ENCODE assay signal across 8 cellular contexts in genomic region chr12:108622425-108622824, GRCh38. TPM values are rescaled to one million over a fixed set of nuclear protein-coding genes. Genes with fewer than 3 reads are reported as not detected.
DNase-seq lines count a peak whose midpoint lies in the region; ATAC-seq, FAIRE-seq and TF ChIP-seq lines count a peak whose summit lies in the region.

No MANE protein-coding gene starts in this region.

- H3K27me3 Mint-ChIP-seq in CD14-positive monocyte (ENCODE audit: low read depth in 3 of 3) = no peaks in the 10 kb centered on the region

- H3K9me3 Mint-ChIP-seq in CD14-positive monocyte = peaks cover 0 to 2% (median 0%) of the 10 kb centered on the region in 7 donors
- no peaks in the 10 kb centered on the region for H3K9me3 Mint-ChIP-seq in activated naive CD4-positive, alpha-beta T cell treated with anti-CD3 and anti-CD28 coated beads, Interleukin-2, amount 50 U/mL, for 72 hours

- peak overlapping the region; percentile 92 to 100 (median 97) for H3K27ac Mint-ChIP-seq in CD14-positive monocyte
- peak overlapping the region; percentile 63 to 85 for H3K27ac Mint-ChIP-seq in activated naive CD4-positive, alpha-beta T cell treated with anti-CD3 and anti-CD28 coated beads, Interleukin-2, amount 50 U/mL, for 72 hours

- TF ChIP-seq CTCF in CD14-positive monocyte (IDR thresholded peaks at IDR 0.05) = no peak

- H3K4me3 Mint-ChIP-seq in CD14-positive monocyte = peak overlapping the region in 1 of 2 donors; percentile 62

- peaks cover 47% of the 10 kb centered on the region for H3K4me1 Mint-ChIP-seq in CD14-positive monocyte

- no peak for FAIRE-seq in HTR-8/SVneo (lab: Jason Lieb, UNC)

- H3K36me3 Mint-ChIP-seq in CD14-positive monocyte = peaks cover 74 to 83% of the 10 kb centered on the region in 2 donors
- peaks cover 13 to 28% of the 10 kb centered on the region in 2 donors for H3K36me3 Mint-ChIP-seq in activated naive CD4-positive, alpha-beta T cell treated with anti-CD3 and anti-CD28 coated beads, Interleukin-2, amount 50 U/mL, for 72 hours

- DNase-seq in CD14-positive monocyte (ENCODE audit: low spot score) = peak; percentile 84
- peak; percentile 31 for DNase-seq in H4 (ENCODE audit: low spot score)
- no peak for DNase-seq in activated naive CD4-positive, alpha-beta T cell treated with anti-CD3 and anti-CD28 coated beads, Interleukin-2, amount 50 U/mL, for 72 hours (ENCODE audit: low spot score in 2 of 2)
- no peak for DNase-seq in left lobe of liver (ENCODE audit: low spot score)
- no peak for DNase-seq in cerebellum (ENCODE audit: low spot score)
- DNase-seq in HTR-8/SVneo (ENCODE audit: insufficient read length, low spot score) = no peak
- no peak for DNase-seq in NCI-H2171 treated with DMSO at 0.1 percent for 48 hours (lab: John Stamatoyannopoulos, UW)

- intact Hi-C loops in CD14-positive monocyte (cut with micrococcal nuclease) = loop anchor here (10.0 kb wide), 2 partner anchors 308 to 472 kb away; partner anchors contain the start of genes ALKBH2 (in 1 of the 2) and UNG (in 1 of the 2)

- ATAC-seq in activated naive CD4-positive, alpha-beta T cell treated with anti-CD3 and anti-CD28 coated beads, Interleukin-2, amount 50 U/mL, for 72 hours = peak in 1 of 2 donors; percentile 18
- ATAC-seq in left lobe of liver (peak; percentile 24), HG03175 (IDR thresholded peaks at IDR 0.05; ENCODE audit: unreplicated experiment) (no peak)

RNA-seq across cellular contexts. Expression of gene SELPLG, which starts 11.3 kb away (rescaled TPM):
- polyA plus RNA-seq in CD14-positive monocyte = 100 to 1,000 TPM; 247 to 349 TPM
- total RNA-seq in H4 (2014; rRNA removed; shearing (Covaris generic)) = 2.8 and 3.4 TPM in 2 replicates
- total RNA-seq in activated naive CD4-positive, alpha-beta T cell treated with anti-CD3 and anti-CD28 coated beads, Interleukin-2, amount 50 U/mL, for 72 hours = 10 to 100 TPM; 30.0 to 35.9 TPM
- total RNA-seq in left lobe of liver (2.4 TPM), cerebellum (1.2 TPM)

RNA-seq across cellular contexts. Expression of gene TMEM119, which starts 24.5 kb away (rescaled TPM):
- polyA plus RNA-seq in CD14-positive monocyte = under 1 TPM; 0.18 to 0.56 TPM
- 1.4 and 1.9 TPM in 2 replicates for total RNA-seq in H4 (2014; rRNA removed; shearing (Covaris generic))
- total RNA-seq in activated naive CD4-positive, alpha-beta T cell treated with anti-CD3 and anti-CD28 coated beads, Interleukin-2, amount 50 U/mL, for 72 hours = under 1 TPM in 1 of 2 donors, not detected in 1; 0.09 TPM
- total RNA-seq in left lobe of liver (0.23 TPM), cerebellum (1.1 TPM)

Comparison
In these comparisons a context has a peak if more than half of its experiments do, and no peak if none do; other contexts are left out.
1. DNase-seq: peak in CD14-positive monocyte (single experiment) and H4 (single experiment); none in activated naive CD4-positive, alpha-beta T cell treated with anti-CD3 and anti-CD28 coated beads, Interleukin-2, amount 50 U/mL, for 72 hours (0 of 2), left lobe of liver (single experiment), cerebellum (single experiment), HTR-8/SVneo (single experiment) and NCI-H2171 treated with DMSO at 0.1 percent for 48 hours (single experiment).